Comparison of ENCODE assay signal across 1 cellular context in genomic region chr13:78215458-78215857, GRCh38.
TF ChIP-seq lines count a peak whose summit lies in the region.

No MANE protein-coding gene starts in this region.

TF ChIP-seq in HEK293, 187 proteins besides CTCF, POLR2A, EP300 and RAD21 (continued from another document and continues in another):
- no peak for TF ChIP-seq PRDM6 (tag by site-specific recombination; IDR thresholded peaks at IDR 0.05)
- TF ChIP-seq ZNF677 (tag by site-specific recombination; IDR thresholded peaks at IDR 0.05): no peak
- TF ChIP-seq KLF7 (tag by site-specific recombination; IDR thresholded peaks at IDR 0.05; ENCODE audit: borderline replicate concordance): no peak
- TF ChIP-seq ZNF558 (tag by site-specific recombination; IDR thresholded peaks at IDR 0.05): no peak
- no peak for TF ChIP-seq ZNF549 (tag by site-specific recombination; IDR thresholded peaks at IDR 0.05)
- TF ChIP-seq, protein P1, sequence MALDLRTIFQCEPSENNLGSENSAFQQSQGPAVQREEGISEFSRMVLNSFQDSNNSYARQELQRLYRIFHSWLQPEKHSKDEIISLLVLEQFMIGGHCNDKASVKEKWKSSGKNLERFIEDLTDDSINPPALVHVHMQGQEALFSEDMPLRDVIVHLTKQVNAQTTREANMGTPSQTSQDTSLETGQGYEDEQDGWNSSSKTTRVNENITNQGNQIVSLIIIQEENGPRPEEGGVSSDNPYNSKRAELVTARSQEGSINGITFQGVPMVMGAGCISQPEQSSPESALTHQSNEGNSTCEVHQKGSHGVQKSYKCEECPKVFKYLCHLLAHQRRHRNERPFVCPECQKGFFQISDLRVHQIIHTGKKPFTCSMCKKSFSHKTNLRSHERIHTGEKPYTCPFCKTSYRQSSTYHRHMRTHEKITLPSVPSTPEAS (tag by site-specific recombination; IDR thresholded peaks at IDR 0.05): no peak
- no peak for TF ChIP-seq MYNN (tag by site-specific recombination; IDR thresholded peaks at IDR 0.05; ENCODE audit: borderline replicate concordance)
- no peak for TF ChIP-seq ZNF221 (tag by site-specific recombination; IDR thresholded peaks at IDR 0.05; ENCODE audit: borderline replicate concordance)
- no peak for TF ChIP-seq ZNF23 (tag by site-specific recombination; IDR thresholded peaks at IDR 0.05; ENCODE audit: borderline replicate concordance)
- TF ChIP-seq, protein P2, sequence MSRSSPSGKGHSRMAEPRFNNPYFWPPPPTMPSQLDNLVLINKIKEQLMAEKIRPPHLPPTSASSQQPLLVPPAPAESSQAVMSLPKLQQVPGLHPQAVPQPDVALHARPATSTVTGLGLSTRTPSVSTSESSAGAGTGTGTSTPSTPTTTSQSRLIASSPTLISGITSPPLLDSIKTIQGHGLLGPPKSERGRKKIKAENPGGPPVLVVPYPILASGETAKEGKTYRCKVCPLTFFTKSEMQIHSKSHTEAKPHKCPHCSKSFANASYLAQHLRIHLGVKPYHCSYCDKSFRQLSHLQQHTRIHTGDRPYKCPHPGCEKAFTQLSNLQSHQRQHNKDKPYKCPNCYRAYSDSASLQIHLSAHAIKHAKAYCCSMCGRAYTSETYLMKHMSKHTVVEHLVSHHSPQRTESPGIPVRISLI (tag by site-specific recombination; IDR thresholded peaks at IDR 0.05): peak; percentile 87
- TF ChIP-seq KLF9 (tag by site-specific recombination; IDR thresholded peaks at IDR 0.05; ENCODE audit: low read depth): no peak
- TF ChIP-seq SP3 (tag by site-specific recombination; IDR thresholded peaks at IDR 0.05): no peak
- TF ChIP-seq ZNF132 (tag by site-specific recombination; IDR thresholded peaks at IDR 0.05; ENCODE audit: borderline replicate concordance): no peak
- TF ChIP-seq ZIC2 (tag by site-specific recombination; IDR thresholded peaks at IDR 0.05): no peak
- TF ChIP-seq ZNF785 (tag by site-specific recombination; IDR thresholded peaks at IDR 0.05): no peak
- TF ChIP-seq ZNF341 (tag by site-specific recombination; IDR thresholded peaks at IDR 0.05; ENCODE audit: low read depth): no peak
- no peak for TF ChIP-seq ZNF548 (tag by site-specific recombination; IDR thresholded peaks at IDR 0.05)
- no peak for TF ChIP-seq ZNF76 (tag by site-specific recombination; IDR thresholded peaks at IDR 0.05; ENCODE audit: borderline replicate concordance, low read depth)
- TF ChIP-seq ZNF391 (tag by site-specific recombination; IDR thresholded peaks at IDR 0.05; ENCODE audit: borderline replicate concordance, low read depth): no peak
- TF ChIP-seq ZNF114 (tag by site-specific recombination; IDR thresholded peaks at IDR 0.05): no peak
- TF ChIP-seq, protein P3, sequence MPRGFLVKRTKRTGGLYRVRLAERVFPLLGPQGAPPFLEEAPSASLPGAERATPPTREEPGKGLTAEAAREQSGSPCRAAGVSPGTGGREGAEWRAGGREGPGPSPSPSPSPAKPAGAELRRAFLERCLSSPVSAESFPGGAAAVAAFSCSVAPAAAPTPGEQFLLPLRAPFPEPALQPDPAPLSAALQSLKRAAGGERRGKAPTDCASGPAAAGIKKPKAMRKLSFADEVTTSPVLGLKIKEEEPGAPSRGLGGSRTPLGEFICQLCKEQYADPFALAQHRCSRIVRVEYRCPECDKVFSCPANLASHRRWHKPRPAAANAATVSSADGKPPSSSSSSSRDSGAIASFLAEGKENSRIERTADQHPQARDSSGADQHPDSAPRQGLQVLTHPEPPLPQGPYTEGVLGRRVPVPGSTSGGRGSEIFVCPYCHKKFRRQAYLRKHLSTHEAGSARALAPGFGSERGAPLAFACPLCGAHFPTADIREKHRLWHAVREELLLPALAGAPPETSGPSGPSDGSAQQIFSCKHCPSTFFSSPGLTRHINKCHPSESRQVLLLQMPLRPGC (tag by site-specific recombination; IDR thresholded peaks at IDR 0.05): no peak
- TF ChIP-seq FEZF1 (tag by site-specific recombination; IDR thresholded peaks at IDR 0.05): peak; percentile 47
- no peak for TF ChIP-seq SCRT1 (tag by site-specific recombination; IDR thresholded peaks at IDR 0.05; ENCODE audit: borderline replicate concordance)
- no peak for TF ChIP-seq ZNF560 (tag by site-specific recombination; IDR thresholded peaks at IDR 0.05; ENCODE audit: borderline replicate concordance)
- no peak for TF ChIP-seq ZBTB48 (tag by site-specific recombination; IDR thresholded peaks at IDR 0.05)
- TF ChIP-seq ZNF585B (tag by site-specific recombination; IDR thresholded peaks at IDR 0.05): no peak
- peak; percentile 84 for TF ChIP-seq TCF7L2 (IDR thresholded peaks at IDR 0.05; ENCODE audit: borderline replicate concordance, low read depth, low read length)
- TF ChIP-seq, protein P4, sequence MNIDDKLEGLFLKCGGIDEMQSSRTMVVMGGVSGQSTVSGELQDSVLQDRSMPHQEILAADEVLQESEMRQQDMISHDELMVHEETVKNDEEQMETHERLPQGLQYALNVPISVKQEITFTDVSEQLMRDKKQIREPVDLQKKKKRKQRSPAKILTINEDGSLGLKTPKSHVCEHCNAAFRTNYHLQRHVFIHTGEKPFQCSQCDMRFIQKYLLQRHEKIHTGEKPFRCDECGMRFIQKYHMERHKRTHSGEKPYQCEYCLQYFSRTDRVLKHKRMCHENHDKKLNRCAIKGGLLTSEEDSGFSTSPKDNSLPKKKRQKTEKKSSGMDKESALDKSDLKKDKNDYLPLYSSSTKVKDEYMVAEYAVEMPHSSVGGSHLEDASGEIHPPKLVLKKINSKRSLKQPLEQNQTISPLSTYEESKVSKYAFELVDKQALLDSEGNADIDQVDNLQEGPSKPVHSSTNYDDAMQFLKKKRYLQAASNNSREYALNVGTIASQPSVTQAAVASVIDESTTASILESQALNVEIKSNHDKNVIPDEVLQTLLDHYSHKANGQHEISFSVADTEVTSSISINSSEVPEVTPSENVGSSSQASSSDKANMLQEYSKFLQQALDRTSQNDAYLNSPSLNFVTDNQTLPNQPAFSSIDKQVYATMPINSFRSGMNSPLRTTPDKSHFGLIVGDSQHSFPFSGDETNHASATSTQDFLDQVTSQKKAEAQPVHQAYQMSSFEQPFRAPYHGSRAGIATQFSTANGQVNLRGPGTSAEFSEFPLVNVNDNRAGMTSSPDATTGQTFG (tag by site-specific recombination; IDR thresholded peaks at IDR 0.05; ENCODE audit: borderline replicate concordance): no peak
- TF ChIP-seq, protein P5, sequence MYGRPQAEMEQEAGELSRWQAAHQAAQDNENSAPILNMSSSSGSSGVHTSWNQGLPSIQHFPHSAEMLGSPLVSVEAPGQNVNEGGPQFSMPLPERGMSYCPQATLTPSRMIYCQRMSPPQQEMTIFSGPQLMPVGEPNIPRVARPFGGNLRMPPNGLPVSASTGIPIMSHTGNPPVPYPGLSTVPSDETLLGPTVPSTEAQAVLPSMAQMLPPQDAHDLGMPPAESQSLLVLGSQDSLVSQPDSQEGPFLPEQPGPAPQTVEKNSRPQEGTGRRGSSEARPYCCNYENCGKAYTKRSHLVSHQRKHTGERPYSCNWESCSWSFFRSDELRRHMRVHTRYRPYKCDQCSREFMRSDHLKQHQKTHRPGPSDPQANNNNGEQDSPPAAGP (tag by site-specific recombination; IDR thresholded peaks at IDR 0.05): no peak
- TF ChIP-seq PRDM10 (tag by site-specific recombination; IDR thresholded peaks at IDR 0.05): no peak
- TF ChIP-seq ZNF530 (tag by site-specific recombination; IDR thresholded peaks at IDR 0.05; ENCODE audit: low read depth): no peak
- TF ChIP-seq, protein P6, sequence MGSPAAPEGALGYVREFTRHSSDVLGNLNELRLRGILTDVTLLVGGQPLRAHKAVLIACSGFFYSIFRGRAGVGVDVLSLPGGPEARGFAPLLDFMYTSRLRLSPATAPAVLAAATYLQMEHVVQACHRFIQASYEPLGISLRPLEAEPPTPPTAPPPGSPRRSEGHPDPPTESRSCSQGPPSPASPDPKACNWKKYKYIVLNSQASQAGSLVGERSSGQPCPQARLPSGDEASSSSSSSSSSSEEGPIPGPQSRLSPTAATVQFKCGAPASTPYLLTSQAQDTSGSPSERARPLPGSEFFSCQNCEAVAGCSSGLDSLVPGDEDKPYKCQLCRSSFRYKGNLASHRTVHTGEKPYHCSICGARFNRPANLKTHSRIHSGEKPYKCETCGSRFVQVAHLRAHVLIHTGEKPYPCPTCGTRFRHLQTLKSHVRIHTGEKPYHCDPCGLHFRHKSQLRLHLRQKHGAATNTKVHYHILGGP (tag by site-specific recombination; IDR thresholded peaks at IDR 0.05): no peak
- no peak for TF ChIP-seq PRDM1 (tag by site-specific recombination; IDR thresholded peaks at IDR 0.05)
- TF ChIP-seq ZBTB20 (tag by site-specific recombination; IDR thresholded peaks at IDR 0.05): no peak
- TF ChIP-seq ZNF596 (tag by site-specific recombination; IDR thresholded peaks at IDR 0.05): no peak
- TF ChIP-seq, protein P7, sequence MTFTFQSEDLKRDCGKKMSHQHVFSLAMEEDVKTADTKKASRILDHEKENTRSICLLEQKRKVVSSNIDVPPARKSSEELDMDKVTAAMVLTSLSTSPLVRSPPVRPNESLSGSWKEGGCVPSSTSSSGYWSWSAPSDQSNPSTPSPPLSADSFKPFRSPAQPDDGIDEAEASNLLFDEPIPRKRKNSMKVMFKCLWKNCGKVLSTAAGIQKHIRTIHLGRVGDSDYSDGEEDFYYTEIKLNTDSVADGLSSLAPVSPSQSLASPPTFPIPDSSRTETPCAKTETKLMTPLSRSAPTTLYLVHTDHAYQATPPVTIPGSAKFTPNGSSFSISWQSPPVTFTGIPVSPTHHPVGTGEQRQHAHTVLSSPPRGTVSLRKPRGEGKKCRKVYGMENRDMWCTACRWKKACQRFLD (tag by site-specific recombination; IDR thresholded peaks at IDR 0.05): no peak
- no peak for TF ChIP-seq OVOL3 (tag by site-specific recombination; IDR thresholded peaks at IDR 0.05)
- TF ChIP-seq ZNF510 (tag by site-specific recombination; IDR thresholded peaks at IDR 0.05; ENCODE audit: insufficient replicate concordance): no peak
- TF ChIP-seq, protein P8, sequence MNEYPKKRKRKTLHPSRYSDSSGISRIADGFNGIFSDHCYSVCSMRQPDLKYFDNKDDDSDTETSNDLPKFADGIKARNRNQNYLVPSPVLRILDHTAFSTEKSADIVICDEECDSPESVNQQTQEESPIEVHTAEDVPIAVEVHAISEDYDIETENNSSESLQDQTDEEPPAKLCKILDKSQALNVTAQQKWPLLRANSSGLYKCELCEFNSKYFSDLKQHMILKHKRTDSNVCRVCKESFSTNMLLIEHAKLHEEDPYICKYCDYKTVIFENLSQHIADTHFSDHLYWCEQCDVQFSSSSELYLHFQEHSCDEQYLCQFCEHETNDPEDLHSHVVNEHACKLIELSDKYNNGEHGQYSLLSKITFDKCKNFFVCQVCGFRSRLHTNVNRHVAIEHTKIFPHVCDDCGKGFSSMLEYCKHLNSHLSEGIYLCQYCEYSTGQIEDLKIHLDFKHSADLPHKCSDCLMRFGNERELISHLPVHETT (tag by site-specific recombination; IDR thresholded peaks at IDR 0.05): no peak
- TF ChIP-seq ZNF529 (tag by site-specific recombination; IDR thresholded peaks at IDR 0.05; ENCODE audit: insufficient replicate concordance): no peak
- TF ChIP-seq ZNF274 (IDR thresholded peaks at IDR 0.05; ENCODE audit: low read length): no peak
- TF ChIP-seq ZNF274 (tag by site-specific recombination; IDR thresholded peaks at IDR 0.05; ENCODE audit: borderline replicate concordance): no peak
- no peak for TF ChIP-seq ZNF626 (tag by site-specific recombination; IDR thresholded peaks at IDR 0.05)
- no peak for TF ChIP-seq ZNF350 (tag by site-specific recombination; IDR thresholded peaks at IDR 0.05)
